8 cellular contexts compared by ENCODE assay signal in genomic region chr3:103295974-103296570, GRCh38.
DNase-seq lines count a peak whose midpoint lies in the region; ATAC-seq and TF ChIP-seq lines count a peak whose summit lies in the region.

No MANE protein-coding gene starts in this region.

- peaks cover 19% of the 10 kb centered on the region for H3K27me3 Mint-ChIP-seq in chondrocyte (ENCODE audit: low read depth)
- H3K27me3 Mint-ChIP-seq in activated T-helper 17 cell treated with anti-CD3 and anti-CD28 coated beads, Interleukin-2, amount 50 U/mL, for 72 hours: no peaks in the 10 kb centered on the region

- ATAC-seq in activated T-helper 17 cell treated with anti-CD3 and anti-CD28 coated beads, Interleukin-2, amount 50 U/mL, for 72 hours (replicated peaks): no peak

- H3K4me1 Mint-ChIP-seq in chondrocyte (ENCODE audit: low read depth): no peaks in the 10 kb centered on the region
- H3K4me1 Mint-ChIP-seq in activated T-helper 17 cell treated with anti-CD3 and anti-CD28 coated beads, Interleukin-2, amount 50 U/mL, for 72 hours: no peaks in the 10 kb centered on the region

- no peak overlapping the region for H3K27ac Mint-ChIP-seq in chondrocyte (ENCODE audit: unreplicated experiment)
- H3K27ac Mint-ChIP-seq in activated T-helper 17 cell treated with anti-CD3 and anti-CD28 coated beads, Interleukin-2, amount 50 U/mL, for 72 hours: no peak overlapping the region

- no peaks in the 10 kb centered on the region for H3K36me3 ChIP-seq in MG63

- no peaks in the 10 kb centered on the region for H3K36me3 Mint-ChIP-seq in chondrocyte (ENCODE audit: low read depth)
- H3K36me3 Mint-ChIP-seq in activated T-helper 17 cell treated with anti-CD3 and anti-CD28 coated beads, Interleukin-2, amount 50 U/mL, for 72 hours (ENCODE audit: low read depth): no peaks in the 10 kb centered on the region

- H3K9me3 ChIP-seq in MG63: no peaks in the 10 kb centered on the region

- DNase-seq in NCI-H2196 (lab: John Stamatoyannopoulos, UW; ENCODE audit: unreplicated experiment) (peak; percentile 19), NCI-H2196 treated with DMSO at 0.1 percent for 48 hours (lab: John Stamatoyannopoulos, UW; ENCODE audit: unreplicated experiment) (no peak), NCI-H1436 treated with DMSO at 0.1 percent for 48 hours (lab: John Stamatoyannopoulos, UW) (peak; percentile 43), chondrocyte (ENCODE audit: low spot score) (no peak), retinal pigment epithelial cell (ENCODE audit: low read depth) (no peak), nucleus accumbens (lab: John Stamatoyannopoulos, UW) (no peak), MG63 (no peak)

- H3K9me3 Mint-ChIP-seq in chondrocyte (ENCODE audit: low read depth): peaks cover 9% of the 10 kb centered on the region
- no peaks in the 10 kb centered on the region for H3K9me3 Mint-ChIP-seq in activated T-helper 17 cell treated with anti-CD3 and anti-CD28 coated beads, Interleukin-2, amount 50 U/mL, for 72 hours

- TF ChIP-seq CTCF in chondrocyte (IDR thresholded peaks at IDR 0.05) (peak; percentile 81), retinal pigment epithelial cell (conservative IDR thresholded peaks at IDR 0.05; ENCODE audit: low read depth, low read length) (peak; percentile 48)

- H3K27me3 ChIP-seq in MG63: no peaks in the 10 kb centered on the region

- no peak overlapping the region for H3K4me3 Mint-ChIP-seq in chondrocyte (ENCODE audit: unreplicated experiment)
- no peak overlapping the region for H3K4me3 Mint-ChIP-seq in activated T-helper 17 cell treated with anti-CD3 and anti-CD28 coated beads, Interleukin-2, amount 50 U/mL, for 72 hours

- H3K4me3 ChIP-seq in retinal pigment epithelial cell (ENCODE audit: low read length): no peak overlapping the region
- no peak overlapping the region for H3K4me3 ChIP-seq in MG63

Comparison
In these comparisons a context has a peak if more than half of its experiments do, and no peak if none do; other contexts are left out.
1. DNase-seq: peak in NCI-H2196 (single experiment) and NCI-H1436 treated with DMSO at 0.1 percent for 48 hours (single experiment); none in NCI-H2196 treated with DMSO at 0.1 percent for 48 hours (single experiment), chondrocyte (single experiment), retinal pigment epithelial cell (single experiment), nucleus accumbens (0 of 56) and MG63 (single experiment).